1 cellular context compared by ENCODE assay signal in the genomic region with DNA sequence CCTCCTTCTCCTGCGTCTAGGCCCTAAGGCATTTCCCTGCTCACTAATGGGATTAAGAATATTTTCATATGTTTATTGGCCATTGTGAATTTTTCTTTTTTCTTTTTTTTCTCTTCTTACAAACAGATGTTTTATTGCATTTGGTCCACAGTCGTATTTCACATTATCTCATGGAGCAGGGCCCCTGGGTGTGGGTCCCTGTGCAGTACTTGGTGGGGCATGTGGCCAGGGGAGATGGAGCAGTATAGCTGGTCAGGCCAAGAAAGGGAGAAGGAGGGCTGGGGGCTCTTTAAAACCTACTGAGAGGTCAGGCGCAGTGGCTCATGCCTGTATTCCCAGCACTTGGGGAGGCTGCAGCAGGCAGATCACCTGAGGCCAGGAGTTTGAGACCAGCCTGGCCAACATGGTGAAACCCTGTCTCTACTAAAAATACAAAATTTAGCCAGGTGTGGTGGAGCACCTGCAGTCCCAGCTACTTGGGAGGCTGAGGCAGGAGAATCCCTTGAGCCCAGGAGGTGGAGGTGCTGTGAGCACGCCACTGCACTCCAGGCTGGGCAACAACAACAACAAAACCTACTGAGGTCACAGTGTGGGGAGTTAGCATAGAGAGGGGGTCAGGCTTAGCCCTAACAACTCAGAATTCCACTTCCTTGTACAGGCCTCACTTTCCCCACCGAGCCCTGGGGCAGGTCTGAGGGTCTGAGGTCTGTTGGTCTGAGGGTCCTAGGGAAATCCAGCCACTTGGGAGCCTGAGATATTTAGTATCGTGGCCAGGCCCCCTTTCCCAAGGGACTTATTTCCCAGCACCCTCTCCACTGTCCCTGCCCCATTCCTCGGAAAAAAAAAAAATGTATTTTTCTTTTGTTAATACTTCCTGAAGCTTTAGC.
TF ChIP-seq lines count a peak whose summit lies in the region.

No MANE protein-coding gene starts in this region.

TF ChIP-seq in HEK293, 187 proteins besides CTCF, POLR2A, EP300 and RAD21 (continued from another document):
- no peak for TF ChIP-seq RBAK (tag by site-specific recombination; IDR thresholded peaks at IDR 0.05)
- TF ChIP-seq ZNF146 (tag by site-specific recombination; IDR thresholded peaks at IDR 0.05): no peak
- TF ChIP-seq ZNF792 (tag by site-specific recombination; IDR thresholded peaks at IDR 0.05): no peak
- no peak for TF ChIP-seq ZNF184 (tag by site-specific recombination; IDR thresholded peaks at IDR 0.05)
- TF ChIP-seq, protein P1, sequence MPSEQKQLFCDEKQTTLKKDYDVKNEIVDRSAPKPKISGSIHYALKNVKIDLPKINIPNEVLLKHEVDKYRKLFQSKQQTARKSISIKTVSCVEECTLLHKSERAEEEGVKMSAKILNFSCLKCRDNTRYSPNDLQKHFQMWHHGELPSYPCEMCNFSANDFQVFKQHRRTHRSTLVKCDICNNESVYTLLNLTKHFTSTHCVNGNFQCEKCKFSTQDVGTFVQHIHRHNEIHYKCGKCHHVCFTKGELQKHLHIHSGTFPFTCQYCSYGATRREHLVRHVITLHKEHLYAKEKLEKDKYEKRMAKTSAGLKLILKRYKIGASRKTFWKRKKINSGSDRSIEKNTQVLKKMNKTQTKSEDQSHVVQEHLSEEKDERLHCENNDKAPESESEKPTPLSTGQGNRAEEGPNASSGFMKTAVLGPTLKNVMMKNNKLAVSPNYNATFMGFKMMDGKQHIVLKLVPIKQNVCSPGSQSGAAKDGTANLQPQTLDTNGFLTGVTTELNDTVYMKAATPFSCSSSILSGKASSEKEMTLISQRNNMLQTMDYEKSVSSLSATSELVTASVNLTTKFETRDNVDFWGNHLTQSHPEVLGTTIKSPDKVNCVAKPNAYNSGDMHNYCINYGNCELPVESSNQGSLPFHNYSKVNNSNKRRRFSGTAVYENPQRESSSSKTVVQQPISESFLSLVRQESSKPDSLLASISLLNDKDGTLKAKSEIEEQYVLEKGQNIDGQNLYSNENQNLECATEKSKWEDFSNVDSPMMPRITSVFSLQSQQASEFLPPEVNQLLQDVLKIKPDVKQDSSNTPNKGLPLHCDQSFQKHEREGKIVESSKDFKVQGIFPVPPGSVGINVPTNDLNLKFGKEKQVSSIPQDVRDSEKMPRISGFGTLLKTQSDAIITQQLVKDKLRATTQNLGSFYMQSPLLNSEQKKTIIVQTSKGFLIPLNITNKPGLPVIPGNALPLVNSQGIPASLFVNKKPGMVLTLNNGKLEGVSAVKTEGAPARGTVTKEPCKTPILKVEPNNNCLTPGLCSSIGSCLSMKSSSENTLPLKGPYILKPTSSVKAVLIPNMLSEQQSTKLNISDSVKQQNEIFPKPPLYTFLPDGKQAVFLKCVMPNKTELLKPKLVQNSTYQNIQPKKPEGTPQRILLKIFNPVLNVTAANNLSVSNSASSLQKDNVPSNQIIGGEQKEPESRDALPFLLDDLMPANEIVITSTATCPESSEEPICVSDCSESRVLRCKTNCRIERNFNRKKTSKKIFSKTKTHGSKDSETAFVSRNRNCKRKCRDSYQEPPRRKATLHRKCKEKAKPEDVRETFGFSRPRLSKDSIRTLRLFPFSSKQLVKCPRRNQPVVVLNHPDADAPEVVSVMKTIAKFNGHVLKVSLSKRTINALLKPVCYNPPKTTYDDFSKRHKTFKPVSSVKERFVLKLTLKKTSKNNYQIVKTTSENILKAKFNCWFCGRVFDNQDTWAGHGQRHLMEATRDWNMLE (tag by site-specific recombination; conservative IDR thresholded peaks at IDR 0.05; ENCODE audit: low read depth): no peak
- TF ChIP-seq ZXDB (tag by site-specific recombination; IDR thresholded peaks at IDR 0.05): no peak
- no peak for TF ChIP-seq ZBTB1 (tag by site-specific recombination; IDR thresholded peaks at IDR 0.05)
- TF ChIP-seq, protein P2, sequence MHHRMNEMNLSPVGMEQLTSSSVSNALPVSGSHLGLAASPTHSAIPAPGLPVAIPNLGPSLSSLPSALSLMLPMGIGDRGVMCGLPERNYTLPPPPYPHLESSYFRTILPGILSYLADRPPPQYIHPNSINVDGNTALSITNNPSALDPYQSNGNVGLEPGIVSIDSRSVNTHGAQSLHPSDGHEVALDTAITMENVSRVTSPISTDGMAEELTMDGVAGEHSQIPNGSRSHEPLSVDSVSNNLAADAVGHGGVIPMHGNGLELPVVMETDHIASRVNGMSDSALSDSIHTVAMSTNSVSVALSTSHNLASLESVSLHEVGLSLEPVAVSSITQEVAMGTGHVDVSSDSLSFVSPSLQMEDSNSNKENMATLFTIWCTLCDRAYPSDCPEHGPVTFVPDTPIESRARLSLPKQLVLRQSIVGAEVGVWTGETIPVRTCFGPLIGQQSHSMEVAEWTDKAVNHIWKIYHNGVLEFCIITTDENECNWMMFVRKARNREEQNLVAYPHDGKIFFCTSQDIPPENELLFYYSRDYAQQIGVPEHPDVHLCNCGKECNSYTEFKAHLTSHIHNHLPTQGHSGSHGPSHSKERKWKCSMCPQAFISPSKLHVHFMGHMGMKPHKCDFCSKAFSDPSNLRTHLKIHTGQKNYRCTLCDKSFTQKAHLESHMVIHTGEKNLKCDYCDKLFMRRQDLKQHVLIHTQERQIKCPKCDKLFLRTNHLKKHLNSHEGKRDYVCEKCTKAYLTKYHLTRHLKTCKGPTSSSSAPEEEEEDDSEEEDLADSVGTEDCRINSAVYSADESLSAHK (tag by site-specific recombination; IDR thresholded peaks at IDR 0.05): no peak
- no peak for TF ChIP-seq WT1 (tag by site-specific recombination; IDR thresholded peaks at IDR 0.05)
- no peak for TF ChIP-seq ZNF391 (tag by site-specific recombination; IDR thresholded peaks at IDR 0.05; ENCODE audit: borderline replicate concordance, low read depth)
